Comparison of ENCODE assay signal across 23 cellular contexts in the genomic region with DNA sequence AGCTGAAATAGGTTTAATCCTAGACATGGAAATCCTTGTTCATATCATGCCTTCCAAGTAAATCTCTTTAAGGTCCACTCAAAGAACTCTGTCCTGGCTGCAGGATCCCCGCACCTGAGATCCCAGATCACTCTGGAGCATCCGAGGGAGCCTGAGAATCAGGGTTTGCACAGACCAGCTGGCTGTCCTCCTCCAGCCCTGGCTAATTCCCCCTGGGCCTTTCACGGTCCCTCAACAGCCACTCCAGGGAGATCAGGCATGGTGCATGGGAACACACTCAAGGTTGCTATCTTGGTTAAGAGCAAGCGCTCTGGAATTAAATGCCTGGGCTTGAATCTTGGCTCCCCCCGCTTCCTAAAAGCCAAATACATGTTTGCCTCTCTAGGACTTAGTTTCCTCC.
DNase-seq lines count a peak whose midpoint lies in the region; ATAC-seq and TF ChIP-seq lines count a peak whose summit lies in the region.
"Had no signal": no experiment of that assay in that cellular context is flagged by ENCODE, and none has a peak within 500 bp of the region (broad histone marks: within the 10 kb centered on the region; RNA-seq: fewer than 3 reads in every experiment).

No MANE protein-coding gene starts in this region.

- no peak for TF ChIP-seq POLR2A in spleen (IDR thresholded peaks at IDR 0.05)

- H3K9me3 ChIP-seq in adipocyte (ENCODE audit: control insufficient read depth, low read length) (no peaks in the 10 kb centered on the region), spleen (no peaks in the 10 kb centered on the region)
- H3K9me3 ChIP-seq: ovary, tibial artery had no signal

- H3K36me3 ChIP-seq in adipocyte (ENCODE audit: control insufficient read depth, insufficient read depth, low read length, severe bottlenecking) (no peaks in the 10 kb centered on the region), spleen (no peaks in the 10 kb centered on the region)
- H3K36me3 ChIP-seq: ovary, tibial artery had no signal

- 78 to 91% (median 81%) methylated on average over 5 of the region's 5 CpGs for WGBS in spleen, 5 donors

- H3K4me3 ChIP-seq in HL-60 (replicated peaks; ENCODE audit: insufficient read depth, low read length), result no peak overlapping the region
- peak overlapping the region; percentile 59 for H3K4me3 ChIP-seq in adipocyte (ENCODE audit: low read length)
- H3K4me3 ChIP-seq in spleen, result peak overlapping the region in 1 of 8 donors; percentile 23
- H3K4me3 ChIP-seq: K562, ovary, tibial artery had no signal

- H3K27me3 ChIP-seq in HL-60 (ENCODE audit: insufficient read depth, poor library complexity, severe bottlenecking) (no peaks in the 10 kb centered on the region), adipocyte (replicated peaks; ENCODE audit: control insufficient read depth, insufficient read depth, low read length) (no peaks in the 10 kb centered on the region), layer of hippocampus (ENCODE audit: control insufficient read depth, insufficient read depth, low read length) (no peaks in the 10 kb centered on the region), spleen (replicated peaks in 1 of 7) (peaks cover 0 to 54% (median 0%) of the 10 kb centered on the region in 7 donors)
- H3K27me3 ChIP-seq: ovary, tibial artery had no signal

- H3K9ac ChIP-seq in adipocyte (ENCODE audit: low read length), result peak overlapping the region; percentile 75

- intact Hi-C loops in spleen (cut with DNase I; ENCODE audit: low total_unique reads) (no loop called here), left colon (cut with DNase I, micrococcal nuclease) (no loop called here)

- peak in 1 of 2 experiments; percentile 38 for DNase-seq in HL-60 (ENCODE audit: low read depth in 1 of 2, low spot score in 1 of 2)
- DNase-seq in adipocyte (ENCODE audit: low read depth), result no peak
- no peak for DNase-seq in spleen
- no peak for DNase-seq in left colon
- no peak for DNase-seq in HK-2 (ENCODE audit: unreplicated experiment)
- no peak for DNase-seq in NCI-H446 (lab: John Stamatoyannopoulos, UW)
- DNase-seq: activated naive CD4-positive, alpha-beta T cell treated with anti-CD3 and anti-CD28 coated beads, Interleukin-2, amount 10 ng/mL, durations not matched to agents 7 days and 5 days; activated T-cell treated with anti-CD3 and anti-CD28 coated beads, Interleukin-2, amount 50 U/mL, for 48 hours; COR-L47; DND-41; effector memory CD8-positive, alpha-beta T cell; H7; mammary epithelial cell; NCI-H1694 treated with DMSO at 0.1 percent for 48 hours; NCI-H2227 treated with DMSO at 0.1 percent for 48 hours; NK-92 treated with Interleukin-12 subunit alpha and Interleukin-12 subunit beta, amount 100 ng/mL, for 24 hours; ovary; RPMI8226; stimulated activated naive B cell treated with anti-CD40 and anti-IgM and Interleukin-4, amounts not matched to agents 10 μg/mL and 1 μg/mL and 100 μg/mL, for 72 hours; tibial artery had no signal

- no peak for ATAC-seq in left colon
- ATAC-seq: activated CD4-positive, CD25-positive, alpha-beta regulatory T cell treated with anti-CD3 and anti-CD28 coated beads, Interleukin-2, amount 50 U/mL, for 24 hours; effector memory CD8-positive, alpha-beta T cell; K562; stimulated activated naive B cell treated with anti-CD40 and anti-IgM and Interleukin-4, amounts not matched to agents 10 μg/mL and 1 μg/mL and 100 μg/mL, for 72 hours had no signal

- peak overlapping the region; percentile 75 for H3K27ac ChIP-seq in HL-60 (replicated peaks)
- peak overlapping the region; percentile 44 for H3K27ac ChIP-seq in layer of hippocampus (ENCODE audit: low read depth, low read length)
- H3K27ac ChIP-seq in spleen, result peak overlapping the region in 6 of 8 donors; percentile 49 to 92 (median 84)
- H3K27ac ChIP-seq: ovary, tibial artery had no signal

- H3K4me1 ChIP-seq in adipocyte (ENCODE audit: control insufficient read depth, insufficient read depth, low read length), result peaks cover 26% of the 10 kb centered on the region
- peaks cover 0 to 44% (median 6%) of the 10 kb centered on the region in 6 donors for H3K4me1 ChIP-seq in spleen
- H3K4me1 ChIP-seq: tibial artery had no signal

- TF ChIP-seq CTCF in HL-60 (IDR thresholded peaks at IDR 0.05; ENCODE audit: insufficient read depth, low read length), result no peak
- TF ChIP-seq CTCF in spleen (IDR thresholded peaks at IDR 0.05 in 8 of 11, conservative IDR thresholded peaks at IDR 0.05 in 3 of 11), result no peak
